ENCODE assay signal across 10 cellular contexts in genomic region chr3:40877651-40878463, GRCh38.
A peak's percentile ranks its signal among the peaks of the same experiment; 100 is the strongest.
DNase-seq lines count a peak whose midpoint lies in the region; TF ChIP-seq lines count a peak whose summit lies in the region.
"Had no signal": no experiment of that assay in that cellular context is flagged by ENCODE, and none has a peak within 500 bp of the region (broad histone marks: within the 10 kb centered on the region; RNA-seq: fewer than 3 reads in every experiment).

No MANE protein-coding gene starts in this region.

- H3K36me3 ChIP-seq in prostate gland = no peaks in the 10 kb centered on the region

- no peaks in the 10 kb centered on the region for H3K9me3 ChIP-seq in prostate gland

- TF ChIP-seq CTCF in C4-2B (conservative IDR thresholded peaks at IDR 0.05) = no peak
- no peak for TF ChIP-seq CTCF in prostate gland (IDR thresholded peaks at IDR 0.05)
- TF ChIP-seq CTCF in foreskin fibroblast (IDR thresholded peaks at IDR 0.05; ENCODE audit: low read depth, low read length) = no peak

- WGBS in prostate gland = 8% methylated on average over 11 of the region's 11 CpGs

- H3K27me3 ChIP-seq in prostate gland (replicated peaks; ENCODE audit: insufficient read depth) = no peaks in the 10 kb centered on the region

- intact Hi-C loops in prostate gland (cut with DNase I) = loop anchor here (5.0 kb wide), 1 partner anchor 94 kb away; no protein-coding TSS in a partner anchor

- H3K4me1 ChIP-seq in prostate gland (replicated peaks) = peaks cover 20% of the 10 kb centered on the region

- H3K4me3 ChIP-seq in prostate gland = no peak overlapping the region
- H3K4me3 ChIP-seq in foreskin fibroblast (ENCODE audit: low read depth in 1 of 2, low read length in 2 of 2) = no peak overlapping the region

- TF ChIP-seq POLR2A in prostate gland (IDR thresholded peaks at IDR 0.05) = no peak

- peak overlapping the region; percentile 90 for H3K27ac ChIP-seq in C4-2B
- peak overlapping the region; percentile 46 for H3K27ac ChIP-seq in caudate nucleus (ENCODE audit: low read depth, low read length)
- H3K27ac ChIP-seq in prostate gland = peak overlapping the region; percentile 32 to 74

- peak in 48 of 61 donors; percentile 6 to 84 (median 53) for DNase-seq in caudate nucleus (lab: John Stamatoyannopoulos, UW)
- peak in 43 of 51 donors; percentile 3 to 85 (median 57) for DNase-seq in hypothalamus (lab: John Stamatoyannopoulos, UW)
- DNase-seq in prostate gland (ENCODE audit: low spot score) = peak; percentile 86
- no peak for DNase-seq in NCI-H526 (lab: John Stamatoyannopoulos, UW)
- DNase-seq in stimulated activated CD4-positive, alpha-beta T cell treated with anti-CD3 and anti-CD28 coated beads, Interleukin-2, amount 100 ng/mL, for 48 hours = no peak
- no peak for DNase-seq in T-helper 9 cell
- DNase-seq in foreskin fibroblast = no peak
- DNase-seq: NCI-H2081 treated with DMSO at 0.1 percent for 48 hours; stimulated activated CD4-positive, alpha-beta T cell treated with anti-CD3 and anti-CD28 coated beads, Interleukin-1b, Interleukin-23, amount 100 ng/mL, for 48 hours had no signal

Comparison
In these comparisons a context has a peak if more than half of its experiments do, and no peak if none do; other contexts are left out.
1. DNase-seq: peak in caudate nucleus (48 of 61), hypothalamus (43 of 51) and prostate gland (single experiment); none in NCI-H526 (0 of 2), stimulated activated CD4-positive, alpha-beta T cell treated with anti-CD3 and anti-CD28 coated beads, Interleukin-2, amount 100 ng/mL, for 48 hours (0 of 2), T-helper 9 cell (single experiment) and foreskin fibroblast (0 of 2).
2. Peak in every context shown above with its lines, with median percentiles within 50 percentile points of each other: H3K27ac ChIP-seq.